In the genomic region with DNA sequence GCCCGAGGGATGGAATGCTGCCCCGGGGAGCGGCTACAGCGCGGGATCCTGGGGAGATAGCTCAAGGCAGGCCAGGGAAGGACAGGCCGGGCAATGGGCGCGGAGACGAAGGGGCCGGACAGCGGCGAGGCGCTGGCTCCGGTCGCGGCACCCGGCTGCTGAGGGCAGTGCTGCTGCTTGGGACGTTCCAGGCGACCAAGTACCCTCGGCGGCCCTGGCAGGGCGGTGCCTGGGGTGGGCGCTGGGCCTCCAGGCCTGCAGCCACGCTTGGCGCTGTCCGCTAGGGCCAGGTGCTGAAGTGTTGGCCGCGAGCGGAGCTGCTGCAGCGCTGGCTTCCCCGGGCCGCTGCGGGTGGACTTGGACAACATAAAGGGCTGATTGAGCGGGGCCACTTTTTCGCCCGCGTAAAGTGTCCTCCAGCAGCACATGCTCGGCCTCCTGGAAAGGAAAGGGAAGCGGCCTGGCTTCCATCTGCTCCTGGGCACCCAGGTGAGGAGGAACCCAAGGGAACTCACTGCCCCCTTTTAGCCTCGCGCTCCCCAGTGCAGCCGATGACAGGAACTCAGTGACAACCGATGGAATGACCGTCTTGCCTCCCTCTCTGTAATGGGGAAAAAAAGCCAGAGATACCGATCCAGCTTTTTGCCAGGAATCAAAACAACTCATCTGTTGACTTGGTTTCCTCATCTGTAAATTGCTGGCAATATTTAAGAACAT, we compare ENCODE assay signal across 8 cellular contexts. TPM values are rescaled to one million over a fixed set of nuclear protein-coding genes. Genes with fewer than 3 reads are reported as not detected.
DNase-seq lines count a peak whose midpoint lies in the region; ATAC-seq and TF ChIP-seq lines count a peak whose summit lies in the region.
"Had no signal": no experiment of that assay in that cellular context is flagged by ENCODE, and none has a peak within 500 bp of the region (broad histone marks: within the 10 kb centered on the region; RNA-seq: fewer than 3 reads in every experiment).

No MANE protein-coding gene starts in this region.

- TF ChIP-seq CTCF in epithelial cell of esophagus (IDR thresholded peaks at IDR 0.05; ENCODE audit: insufficient read depth, low read depth, low read length, missing control alignments), result no peak
- no peak for TF ChIP-seq CTCF in mucosa of descending colon (IDR thresholded peaks at IDR 0.05)
- TF ChIP-seq CTCF in type B pancreatic cell (conservative IDR thresholded peaks at IDR 0.05), result peak; percentile 30

- peaks cover 14% of the 10 kb centered on the region for H3K27me3 Mint-ChIP-seq in T-helper 2 cell treated with Interferon-gamma antibody and Interleukin-4, amounts not matched to agents 5 μg/mL and 100 μg/mL, for 36 hours (ENCODE audit: low read depth)
- H3K27me3 Mint-ChIP-seq in type B pancreatic cell, result peaks cover 34% of the 10 kb centered on the region

- H3K4me3 ChIP-seq in HAP-1 (no peak overlapping the region), epithelial cell of esophagus (ENCODE audit: low read length) (no peak overlapping the region), mucosa of descending colon (no peak overlapping the region)

- H3K36me3 ChIP-seq in HAP-1 (replicated peaks), result no peaks in the 10 kb centered on the region
- H3K36me3 ChIP-seq in mucosa of descending colon (ENCODE audit: low read depth), result no peaks in the 10 kb centered on the region

- no peak overlapping the region for H3K4me3 Mint-ChIP-seq in T-helper 2 cell treated with Interferon-gamma antibody and Interleukin-4, amounts not matched to agents 5 μg/mL and 100 μg/mL, for 36 hours
- H3K4me3 Mint-ChIP-seq in type B pancreatic cell, result peak overlapping the region; percentile 58

- H3K4me1 ChIP-seq in HAP-1 (no peaks in the 10 kb centered on the region), mucosa of descending colon (ENCODE audit: low read depth) (no peaks in the 10 kb centered on the region)

- H3K9me3 ChIP-seq in HAP-1 (no peaks in the 10 kb centered on the region), mucosa of descending colon (no peaks in the 10 kb centered on the region)

- no peaks in the 10 kb centered on the region for H3K9me3 Mint-ChIP-seq in T-helper 2 cell treated with Interferon-gamma antibody and Interleukin-4, amounts not matched to agents 5 μg/mL and 100 μg/mL, for 36 hours
- no peaks in the 10 kb centered on the region for H3K9me3 Mint-ChIP-seq in type B pancreatic cell

- no peaks in the 10 kb centered on the region for H3K4me1 Mint-ChIP-seq in T-helper 2 cell treated with Interferon-gamma antibody and Interleukin-4, amounts not matched to agents 5 μg/mL and 100 μg/mL, for 36 hours (ENCODE audit: low read depth)
- H3K4me1 Mint-ChIP-seq in type B pancreatic cell (ENCODE audit: unreplicated experiment), result no peaks in the 10 kb centered on the region

- 0 out of 2 replicates have a peak, but pooled peaks cover 2% of the 10 kb centered on the region for H3K27me3 ChIP-seq in HAP-1 (ENCODE audit: low read depth)

- intact Hi-C loops in mucosa of descending colon (cut with DNase I, micrococcal nuclease), result no loop called here

- H3K36me3 Mint-ChIP-seq in T-helper 2 cell treated with Interferon-gamma antibody and Interleukin-4, amounts not matched to agents 5 μg/mL and 100 μg/mL, for 36 hours (ENCODE audit: low read depth), result no peaks in the 10 kb centered on the region
- no peaks in the 10 kb centered on the region for H3K36me3 Mint-ChIP-seq in type B pancreatic cell

- peak; percentile 82 for ATAC-seq in mucosa of descending colon
- ATAC-seq in GM21367 (IDR thresholded peaks at IDR 0.05; ENCODE audit: unreplicated experiment), result no peak
- ATAC-seq in GM21825 (IDR thresholded peaks at IDR 0.05; ENCODE audit: unreplicated experiment), result no peak
- ATAC-seq: Panc1 had no signal

- no peak overlapping the region for H3K27ac Mint-ChIP-seq in T-helper 2 cell treated with Interferon-gamma antibody and Interleukin-4, amounts not matched to agents 5 μg/mL and 100 μg/mL, for 36 hours
- H3K27ac Mint-ChIP-seq in type B pancreatic cell, result no peak overlapping the region

- in situ Hi-C loops in HAP-1 (cut with MboI; ENCODE audit: low sequenced_read_pairs), result no loop called here

- peak; percentile 19 to 77 for DNase-seq in HAP-1 (ENCODE audit: low spot score in 2 of 2)
- DNase-seq in T-helper 2 cell treated with Interferon-gamma antibody and Interleukin-4, amounts not matched to agents 5 μg/mL and 100 μg/mL, for 36 hours (ENCODE audit: low spot score), result peak; percentile 40
- DNase-seq in epithelial cell of esophagus (ENCODE audit: low read depth), result peak; percentile 43
- peak in 2 of 3 donors; percentile 68 to 69 for DNase-seq in mucosa of descending colon
- peak; percentile 90 for DNase-seq in type B pancreatic cell (ENCODE audit: extremely low spot score, unreplicated experiment)

RNA-seq across cellular contexts. Expression of gene CLEC3A, which starts 23.7 kb away (rescaled TPM):
- not detected for total RNA-seq in mucosa of descending colon
- not detected in 2 replicates for total RNA-seq in type B pancreatic cell (ENCODE audit: low replicate concordance)

RNA-seq across cellular contexts. Expression of gene WWOX, which starts 53.4 kb away (rescaled TPM):
- total RNA-seq in mucosa of descending colon (10 to 100 TPM; 11.7 to 18.0 (median 13.8) TPM), type B pancreatic cell (ENCODE audit: low replicate concordance) (12.6 and 28.2 TPM in 2 replicates)

Comparison
In these comparisons a context has a peak if more than half of its experiments do, and no peak if none do; other contexts are left out.
1. DNase-seq: peak in every context shown above with its lines; median percentile 90 in type B pancreatic cell; 68 in mucosa of descending colon; 48 in HAP-1; 43 in epithelial cell of esophagus; 40 in T-helper 2 cell treated with Interferon-gamma antibody and Interleukin-4, amounts not matched to agents 5 μg/mL and 100 μg/mL, for 36 hours.